In the genomic region with DNA sequence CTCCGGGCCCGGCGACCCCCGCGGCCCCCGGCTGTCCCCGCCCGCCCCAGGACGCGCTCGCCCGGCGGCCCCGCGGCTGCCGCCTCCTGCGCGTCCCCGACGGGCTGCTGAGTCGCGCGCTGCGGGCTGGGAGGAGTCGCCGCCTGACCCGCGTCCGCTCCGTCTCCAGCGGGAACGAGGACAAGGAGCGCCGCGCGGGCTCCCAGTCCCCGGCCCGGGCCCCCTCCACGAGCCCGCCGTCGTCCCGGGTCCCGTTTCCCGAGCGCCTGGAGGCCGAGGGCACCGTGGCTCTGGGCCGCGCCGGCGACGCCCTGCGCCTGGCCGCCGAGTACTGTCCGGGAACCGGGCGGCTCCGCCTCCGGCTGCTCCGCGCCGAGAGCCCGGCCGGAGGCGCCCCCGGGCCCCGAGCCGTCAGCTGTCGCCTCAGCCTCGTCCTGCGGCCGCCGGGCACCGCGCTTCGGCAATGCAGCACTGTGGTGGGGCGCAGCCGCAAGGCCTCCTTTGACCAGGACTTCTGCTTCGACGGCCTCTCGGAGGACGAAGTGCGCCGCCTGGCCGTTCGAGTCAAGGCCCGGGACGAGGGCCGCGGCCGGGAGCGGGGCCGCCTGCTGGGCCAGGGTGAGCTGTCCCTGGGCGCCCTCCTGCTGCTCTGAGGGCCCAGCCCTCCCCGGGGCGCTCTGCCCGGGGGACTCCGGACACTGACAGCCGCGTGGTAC, we compare ENCODE assay signal across 8 cellular contexts. TPM values are rescaled to one million over a fixed set of nuclear protein-coding genes. Genes with fewer than 3 reads are reported as not detected.
A peak's percentile ranks its signal among the peaks of the same experiment; 100 is the strongest.
DNase-seq lines count a peak whose midpoint lies in the region; ATAC-seq and TF ChIP-seq lines count a peak whose summit lies in the region.

No MANE protein-coding gene starts in this region.

- WGBS in hepatocyte (ENCODE audit: low lambda C conversion rate, missing lambda C conversion rate) = 3% methylated on average over 46 of the region's 102 CpGs

- H3K4me1 Mint-ChIP-seq in activated naive CD8-positive, alpha-beta T cell treated with anti-CD3 and anti-CD28 coated beads, Interleukin-2, amount 50 U/mL, for 24 hours = peaks cover 24% of the 10 kb centered on the region

- H3K79me2 ChIP-seq in ACC112 (ENCODE audit: control insufficient read depth, insufficient read depth, low read length, unreplicated experiment) (no peaks in the 10 kb centered on the region), OCI-LY7 (ENCODE audit: insufficient read depth, low read depth, low read length) (no peaks in the 10 kb centered on the region), hepatocyte (no peaks in the 10 kb centered on the region)

- POLR2A ChIA-PET in OCI-LY7 (lab: Charles Lee) = no interaction called here

- H3K9me3 Mint-ChIP-seq in activated naive CD8-positive, alpha-beta T cell treated with anti-CD3 and anti-CD28 coated beads, Interleukin-2, amount 50 U/mL, for 24 hours = no peaks in the 10 kb centered on the region

- peak overlapping the region; percentile 84 for H3K27ac Mint-ChIP-seq in activated naive CD8-positive, alpha-beta T cell treated with anti-CD3 and anti-CD28 coated beads, Interleukin-2, amount 50 U/mL, for 24 hours

- intact Hi-C loops in OCI-LY7 (cut with micrococcal nuclease; ENCODE audit: unreplicated experiment) = no loop called here

- H3K36me3 ChIP-seq in ACC112 (ENCODE audit: insufficient read depth, low read length) (no peaks in the 10 kb centered on the region), OCI-LY7 (ENCODE audit: insufficient read depth, low read length) (no peaks in the 10 kb centered on the region), hepatocyte (replicated peaks; ENCODE audit: insufficient read depth, low read depth) (no peaks in the 10 kb centered on the region)

- TF ChIP-seq CTCF in OCI-LY7 (conservative IDR thresholded peaks at IDR 0.05; ENCODE audit: low read length) = no peak
- peak; percentile 28 for TF ChIP-seq CTCF in hepatocyte (IDR thresholded peaks at IDR 0.05; ENCODE audit: poor library complexity)
- no peak for TF ChIP-seq CTCF in retinal pigment epithelial cell (conservative IDR thresholded peaks at IDR 0.05; ENCODE audit: low read depth, low read length)

- H3K27ac ChIP-seq in ACC112 (ENCODE audit: low read depth, low read length) = no peak overlapping the region
- no peak overlapping the region for H3K27ac ChIP-seq in OCI-LY7 (ENCODE audit: low read depth, low read length, poor library complexity, severe bottlenecking)
- no peak overlapping the region for H3K27ac ChIP-seq in hepatocyte

- H3K36me3 Mint-ChIP-seq in activated naive CD8-positive, alpha-beta T cell treated with anti-CD3 and anti-CD28 coated beads, Interleukin-2, amount 50 U/mL, for 24 hours (ENCODE audit: low read depth) = peaks cover 2% of the 10 kb centered on the region

- H3K4me3 Mint-ChIP-seq in activated naive CD8-positive, alpha-beta T cell treated with anti-CD3 and anti-CD28 coated beads, Interleukin-2, amount 50 U/mL, for 24 hours = peak overlapping the region; percentile 83

- H3K4me1 ChIP-seq in ACC112 (ENCODE audit: control insufficient read depth, insufficient read depth, low read length, unreplicated experiment) (peaks cover 8% of the 10 kb centered on the region), OCI-LY7 (ENCODE audit: insufficient read depth, low read length, poor library complexity, severe bottlenecking) (peaks cover 9% of the 10 kb centered on the region), hepatocyte (ENCODE audit: insufficient read depth) (peaks cover 12% of the 10 kb centered on the region)

- H4K20me1 ChIP-seq in OCI-LY7 (ENCODE audit: insufficient read depth, low read length) (no peaks in the 10 kb centered on the region), hepatocyte (ENCODE audit: insufficient read depth, poor library complexity, severe bottlenecking) (no peaks in the 10 kb centered on the region)

- peaks cover 19% of the 10 kb centered on the region for H3K27me3 ChIP-seq in ACC112 (ENCODE audit: insufficient read depth, low read length)
- peaks cover 37% of the 10 kb centered on the region for H3K27me3 ChIP-seq in hepatocyte

- H3K9me2 ChIP-seq in OCI-LY7 (ENCODE audit: insufficient read depth, low read length) (no peaks in the 10 kb centered on the region), hepatocyte (replicated peaks; ENCODE audit: insufficient read depth) (no peaks in the 10 kb centered on the region)

- peaks cover 34% of the 10 kb centered on the region for H3K27me3 Mint-ChIP-seq in activated naive CD8-positive, alpha-beta T cell treated with anti-CD3 and anti-CD28 coated beads, Interleukin-2, amount 50 U/mL, for 24 hours

- H3K4me2 ChIP-seq in OCI-LY7 (ENCODE audit: low read length) = peak overlapping the region; percentile 37; the same call in 1 of the 2 replicates
- peak overlapping the region; percentile 83 for H3K4me2 ChIP-seq in hepatocyte

- peak overlapping the region; percentile 72 for H3K4me3 ChIP-seq in ACC112 (ENCODE audit: low read depth, low read length)
- H3K4me3 ChIP-seq in OCI-LY7 (ENCODE audit: low read depth, low read length, poor library complexity, severe bottlenecking) = no peak overlapping the region
- H3K4me3 ChIP-seq in hepatocyte = peak overlapping the region; percentile 40
- H3K4me3 ChIP-seq in retinal pigment epithelial cell (ENCODE audit: low read length) = peak overlapping the region; percentile 7

- CTCF ChIA-PET in OCI-LY7 (lab: Charles Lee; ENCODE audit: unreplicated experiment) = no interaction called here

- H3K9me3 ChIP-seq in OCI-LY7 (ENCODE audit: low read length) (no peaks in the 10 kb centered on the region), hepatocyte (ENCODE audit: low read depth) (no peaks in the 10 kb centered on the region)

- DNase-seq in OCI-LY7 (ENCODE audit: low spot score) (no peak), hepatocyte (ENCODE audit: low spot score) (peak; percentile 66), retinal pigment epithelial cell (ENCODE audit: low read depth) (no peak), medulla oblongata (ENCODE audit: extremely low spot score) (no peak)
- peak; percentile 24 for DNase-seq in activated naive CD8-positive, alpha-beta T cell treated with anti-CD3 and anti-CD28 coated beads, Interleukin-2, amount 50 U/mL, for 24 hours

- BruUV-seq in OCI-LY7 (replicated peaks; lab: Mats Ljungman, UMichigan) = no TSS peak

- peak; percentile 31 for ATAC-seq in GM18511 (IDR thresholded peaks at IDR 0.05; ENCODE audit: unreplicated experiment)
- ATAC-seq in activated naive CD8-positive, alpha-beta T cell treated with anti-CD3 and anti-CD28 coated beads, Interleukin-2, amount 50 U/mL, for 24 hours = peak; percentile 59
- no peak for ATAC-seq in HG03520 (IDR thresholded peaks at IDR 0.05; ENCODE audit: unreplicated experiment)

- H2AFZ ChIP-seq in ACC112 (ENCODE audit: low read length, unreplicated experiment) (peak overlapping the region; percentile 15), OCI-LY7 (ENCODE audit: low read length) (no peak overlapping the region), hepatocyte (peak overlapping the region; percentile 51)

RNA-seq across cellular contexts. Expression of a gene that starts 1.5 kb away (rescaled TPM):
- not detected in 2 replicates for total RNA-seq in OCI-LY7 (2014; rRNA removed; shearing (Covaris generic))
- not detected in 2 replicates for total RNA-seq in OCI-LY7 (2022)
- total RNA-seq in hepatocyte = 0.12 and 0.13 TPM in 2 replicates
- polyA plus RNA-seq in hepatocyte = 0.57 and 0.60 TPM in 2 replicates

RNA-seq across cellular contexts. Expression of a gene that starts 8.0 kb away (rescaled TPM):
- total RNA-seq in OCI-LY7 (2014; rRNA removed; shearing (Covaris generic)) = 30.9 and 44.4 TPM in 2 replicates
- total RNA-seq in OCI-LY7 (2022) (60.6 and 66.8 TPM in 2 replicates), hepatocyte (52.3 and 60.9 TPM in 2 replicates)
- 6.7 and 8.8 TPM in 2 replicates for polyA plus RNA-seq in hepatocyte

Comparison
In these comparisons a context has a peak if more than half of its experiments do, and no peak if none do; other contexts are left out.
1. DNase-seq: peak in activated naive CD8-positive, alpha-beta T cell treated with anti-CD3 and anti-CD28 coated beads, Interleukin-2, amount 50 U/mL, for 24 hours (single experiment) and hepatocyte (single experiment); none in OCI-LY7 (single experiment), retinal pigment epithelial cell (single experiment) and medulla oblongata (single experiment).